17 cellular contexts compared by ENCODE assay signal in genomic region chr1:178939328-178939727, GRCh38.
DNase-seq lines count a peak whose midpoint lies in the region; ATAC-seq and TF ChIP-seq lines count a peak whose summit lies in the region.
"Had no signal": no experiment of that assay in that cellular context is flagged by ENCODE, and none has a peak within 500 bp of the region (broad histone marks: within the 10 kb centered on the region; RNA-seq: fewer than 3 reads in every experiment).

No MANE protein-coding gene starts in this region.

- peak overlapping the region in 3 of 5 experiments; percentile 12 to 42 (median 35) for H3K4me3 Mint-ChIP-seq in brain
- H3K4me3 Mint-ChIP-seq: activated naive CD8-positive, alpha-beta T cell treated with anti-CD3 and anti-CD28 coated beads for 36 hours; CD4-positive, CD25-positive, alpha-beta regulatory T cell; stimulated activated naive CD8-positive, alpha-beta T cell treated with anti-CD3 and anti-CD28 coated beads, Interleukin-15, Interleukin-2, amounts not matched to agents 100 ng/mL and 50 ng/mL, for 24 hours had no signal

- no peaks in the 10 kb centered on the region for H3K9me3 Mint-ChIP-seq in brain
- H3K9me3 Mint-ChIP-seq: activated naive CD8-positive, alpha-beta T cell treated with anti-CD3 and anti-CD28 coated beads for 36 hours; CD4-positive, CD25-positive, alpha-beta regulatory T cell; stimulated activated naive CD8-positive, alpha-beta T cell treated with anti-CD3 and anti-CD28 coated beads, Interleukin-15, Interleukin-2, amounts not matched to agents 100 ng/mL and 50 ng/mL, for 24 hours had no signal

- H3K27me3 Mint-ChIP-seq in brain, result peaks cover 8% of the 10 kb centered on the region

- H3K9me3 ChIP-seq in heart right ventricle (no peaks in the 10 kb centered on the region), tibial artery (no peaks in the 10 kb centered on the region)
- H3K9me3 ChIP-seq: SJSA1 had no signal

- peaks cover 46% of the 10 kb centered on the region for H3K4me1 Mint-ChIP-seq in brain
- H3K4me1 Mint-ChIP-seq: CD4-positive, CD25-positive, alpha-beta regulatory T cell had no signal

- H3K4me1 ChIP-seq in heart right ventricle (peaks cover 11 to 59% (median 33%) of the 10 kb centered on the region in 9 donors), tibial artery (peaks cover 0 to 79% (median 59%) of the 10 kb centered on the region in 4 donors)

- TF ChIP-seq CTCF in brain (conservative IDR thresholded peaks at IDR 0.05) (no peak), heart right ventricle (IDR thresholded peaks at IDR 0.05) (no peak), omental fat pad (IDR thresholded peaks at IDR 0.05) (no peak), tibial artery (IDR thresholded peaks at IDR 0.05) (no peak)

- H3K4me3 ChIP-seq in heart right ventricle (peak overlapping the region in 5 of 10 donors; percentile 12 to 28 (median 18)), tibial artery (peak overlapping the region; percentile 26 to 45)
- H3K4me3 ChIP-seq: SJSA1 had no signal

- peak in 1 of 2 donors; percentile 37 for DNase-seq in heart right ventricle
- DNase-seq in omental fat pad (ENCODE audit: low spot score), result no peak
- peak; percentile 49 to 81 for DNase-seq in tibial artery
- DNase-seq in activated T-cell treated with anti-CD3 and anti-CD28 coated beads for 4 hours, result no peak
- no peak for DNase-seq in NK-92 treated with Interleukin-12 subunit alpha and Interleukin-12 subunit beta, amount 100 ng/mL, for 24 hours (lab: John Stamatoyannopoulos, UW)
- DNase-seq: activated naive CD8-positive, alpha-beta T cell treated with anti-CD3 and anti-CD28 coated beads for 36 hours; CD4-positive, CD25-positive, alpha-beta regulatory T cell; effector CD8-positive, alpha-beta T cell; mesendoderm; NCI-H1105; NCI-H526 treated with DMSO at 0.1 percent for 48 hours; WERI-Rb-1 had no signal

- H3K36me3 ChIP-seq in heart right ventricle (no peaks in the 10 kb centered on the region), tibial artery (no peaks in the 10 kb centered on the region)
- H3K36me3 ChIP-seq: SJSA1, WERI-Rb-1 had no signal

- H3K36me3 Mint-ChIP-seq in brain, result no peaks in the 10 kb centered on the region
- H3K36me3 Mint-ChIP-seq: activated naive CD8-positive, alpha-beta T cell treated with anti-CD3 and anti-CD28 coated beads for 36 hours; CD4-positive, CD25-positive, alpha-beta regulatory T cell had no signal

- peak overlapping the region; percentile 69 to 97 (median 82) for H3K27ac Mint-ChIP-seq in brain
- H3K27ac Mint-ChIP-seq: activated naive CD8-positive, alpha-beta T cell treated with anti-CD3 and anti-CD28 coated beads for 36 hours; stimulated activated naive CD8-positive, alpha-beta T cell treated with anti-CD3 and anti-CD28 coated beads, Interleukin-15, Interleukin-2, amounts not matched to agents 100 ng/mL and 50 ng/mL, for 24 hours had no signal

- H3K27me3 ChIP-seq in heart right ventricle, result no peaks in the 10 kb centered on the region
- no peaks in the 10 kb centered on the region for H3K27me3 ChIP-seq in tibial artery
- H3K27me3 ChIP-seq: SJSA1 had no signal

- intact Hi-C loops in heart right ventricle (cut with DNase I), result loop anchor here in 3 of 10 donors (5.0 to 10.0 kb wide), 3 partner anchors 65 to 72 kb away; partner anchors contain the start of gene ANGPTL1 (in 2 of the 3)
- intact Hi-C loops in tibial artery (cut with DNase I; ENCODE audit: low total_unique reads), result loop anchor here (2.0 kb wide), 1 partner anchor 59 kb away; no protein-coding TSS in a partner anchor

- ATAC-seq in heart right ventricle (peak in 7 of 8 donors; percentile 40 to 67 (median 50)), omental fat pad (ENCODE audit: low FRiP score) (peak; percentile 21), GM21447 (IDR thresholded peaks at IDR 0.05; ENCODE audit: unreplicated experiment) (no peak), HG03139 (IDR thresholded peaks at IDR 0.05; ENCODE audit: unreplicated experiment) (no peak)

- 53 to 62% methylated on average over 9 of the region's 9 CpGs for WGBS in heart right ventricle, 2 donors

- H3K27ac ChIP-seq in heart right ventricle (peak overlapping the region; percentile 68 to 89 (median 83)), tibial artery (peak overlapping the region; percentile 91 to 95)
- H3K27ac ChIP-seq: SJSA1, WERI-Rb-1 had no signal

Comparison
In these comparisons a context has a peak if more than half of its experiments do, and no peak if none do; other contexts are left out.
1. ATAC-seq: peak in heart right ventricle (7 of 8) and omental fat pad (single experiment); none in GM21447 (single experiment) and HG03139 (single experiment).
2. DNase-seq: peak in tibial artery (2 of 2); none in omental fat pad (single experiment), activated T-cell treated with anti-CD3 and anti-CD28 coated beads for 4 hours (single experiment) and NK-92 treated with Interleukin-12 subunit alpha and Interleukin-12 subunit beta, amount 100 ng/mL, for 24 hours (single experiment).